Comparison of ENCODE assay signal across 7 cellular contexts in genomic region chr11:57999523-57999922, GRCh38. TPM values are rescaled to one million over a fixed set of nuclear protein-coding genes. Genes with fewer than 3 reads are reported as not detected.
"Had no signal": no experiment of that assay in that cellular context is flagged by ENCODE, and none has a peak within 500 bp of the region (broad histone marks: within the 10 kb centered on the region; RNA-seq: fewer than 3 reads in every experiment).

No MANE protein-coding gene starts in this region.

RNA-seq across cellular contexts. Expression of gene OR9Q1, which starts 24.2 kb away (rescaled TPM):
- total RNA-seq: GM23248, GM23338, H1, H4, H7, H9, HFFc6 had no signal
- polyA plus RNA-seq: GM23248, GM23338, H1 had no signal

RNA-seq across cellular contexts. Expression of gene OR6Q1, which starts 31.2 kb away (rescaled TPM):
- total RNA-seq: GM23248, GM23338, H1, H4, H7, H9, HFFc6 had no signal
- polyA plus RNA-seq: GM23248, GM23338, H1 had no signal
